In genomic region chr21:43306391-43306790, GRCh38 we compare ENCODE assay signal across 25 cellular contexts.
DNase-seq lines count a peak whose midpoint lies in the region; ATAC-seq and TF ChIP-seq lines count a peak whose summit lies in the region.
"Had no signal": no experiment of that assay in that cellular context is flagged by ENCODE, and none has a peak within 500 bp of the region (broad histone marks: within the 10 kb centered on the region; RNA-seq: fewer than 3 reads in every experiment).

No MANE protein-coding gene starts in this region.

- H3K4me3 ChIP-seq in heart left ventricle (no peak overlapping the region), stomach (no peak overlapping the region)
- H3K4me3 ChIP-seq: body of pancreas, esophagus squamous epithelium, GM23248, testis had no signal

- H3K36me3 Mint-ChIP-seq in chondrocyte (ENCODE audit: low read depth) = no peaks in the 10 kb centered on the region
- H3K36me3 Mint-ChIP-seq in osteocyte (ENCODE audit: unreplicated experiment) = no peaks in the 10 kb centered on the region
- H3K36me3 Mint-ChIP-seq: naive B cell had no signal

- WGBS in heart left ventricle, 4 donors = 93 to 96% (median 96%) methylated on average over 6 to 11 of the region's 11 CpGs
- whole genome bisulfite sequencing in stomach, 5 donors = 91 to 97% (median 95%) methylated on average over 10 to 11 of the region's 11 CpGs

- TF ChIP-seq EP300 in stomach (IDR thresholded peaks at IDR 0.05) = no peak

- peaks cover 52% of the 10 kb centered on the region for H3K4me1 Mint-ChIP-seq in chondrocyte (ENCODE audit: low read depth)
- H3K4me1 Mint-ChIP-seq in osteocyte (ENCODE audit: unreplicated experiment) = peaks cover 33% of the 10 kb centered on the region

- H3K27ac ChIP-seq in heart left ventricle (peak overlapping the region in 2 of 12 donors; percentile 36 to 56), stomach (peak overlapping the region in 4 of 5 donors; percentile 42 to 73 (median 59))
- H3K27ac ChIP-seq: body of pancreas, GM23248, neutrophil, testis had no signal

- H3K4me3 Mint-ChIP-seq in chondrocyte (ENCODE audit: unreplicated experiment) (no peak overlapping the region), osteocyte (ENCODE audit: unreplicated experiment) (no peak overlapping the region)

- ATAC-seq in heart left ventricle (no peak), Right ventricle myocardium superior (ENCODE audit: poor library complexity) (no peak), HG02798 (IDR thresholded peaks at IDR 0.05; ENCODE audit: poor library complexity, unreplicated experiment) (no peak), GM18505 (IDR thresholded peaks at IDR 0.05; ENCODE audit: unreplicated experiment) (no peak)

- H3K9me3 Mint-ChIP-seq in chondrocyte (ENCODE audit: low read depth) = no peaks in the 10 kb centered on the region
- peaks cover 4% of the 10 kb centered on the region for H3K9me3 Mint-ChIP-seq in osteocyte (ENCODE audit: unreplicated experiment)
- H3K9me3 Mint-ChIP-seq: IgD-negative memory B cell, naive B cell had no signal

- intact Hi-C loops in heart left ventricle (cut with DNase I) = no loop called here
- intact Hi-C loops in Right ventricle myocardium superior (cut with DNase I) = no loop called here
- intact Hi-C loops in stomach (cut with DNase I; ENCODE audit: low total_unique reads) = no loop called here

- H3K4me1 ChIP-seq in heart left ventricle (peaks cover 0 to 19% (median 1%) of the 10 kb centered on the region in 12 donors), stomach (peaks cover 0 to 23% (median 16%) of the 10 kb centered on the region in 4 donors)
- H3K4me1 ChIP-seq: testis had no signal

- H3K27me3 ChIP-seq in heart left ventricle (no peaks in the 10 kb centered on the region), stomach (peaks cover 0 to 9% (median 0%) of the 10 kb centered on the region in 3 donors)
- H3K27me3 ChIP-seq: body of pancreas, foreskin keratinocyte, neutrophil, testis had no signal

- TF ChIP-seq CTCF in heart left ventricle (IDR thresholded peaks at IDR 0.05) (no peak), chondrocyte (IDR thresholded peaks at IDR 0.05) (no peak), osteocyte (IDR thresholded peaks at IDR 0.05) (no peak), stomach (IDR thresholded peaks at IDR 0.05) (no peak)

- H3K36me3 ChIP-seq in heart left ventricle (no peaks in the 10 kb centered on the region), stomach (no peaks in the 10 kb centered on the region)
- H3K36me3 ChIP-seq: esophagus squamous epithelium, neutrophil had no signal

- H3K27ac Mint-ChIP-seq in chondrocyte (ENCODE audit: unreplicated experiment) (no peak overlapping the region), osteocyte (ENCODE audit: unreplicated experiment) (peak overlapping the region; percentile 27)
- H3K27ac Mint-ChIP-seq: progenitor cell of endocrine pancreas had no signal

- TF ChIP-seq POLR2A in heart left ventricle (IDR thresholded peaks at IDR 0.05) (no peak), stomach (IDR thresholded peaks at IDR 0.05) (no peak), GM18505 (IDR thresholded peaks at IDR 0.05; ENCODE audit: borderline replicate concordance, extremely low read depth, insufficient read depth, insufficient read length) (no peak)

- DNase-seq in heart left ventricle (peak in 3 of 5 donors; percentile 6 to 49 (median 16)), Right ventricle myocardium superior (no peak), chondrocyte (ENCODE audit: low spot score) (peak; percentile 62), osteocyte (ENCODE audit: extremely low spot score, unreplicated experiment) (no peak), stomach (no peak), middle frontal gyrus (ENCODE audit: extremely low spot score, low spot score) (no peak)
- DNase-seq: activated CD4-positive, alpha-beta T cell treated with anti-CD3 and anti-CD28 coated beads, Interleukin-2, amount 50 U/mL, for 4 hours; activated CD4-positive, CD25-positive, alpha-beta regulatory T cell; activated CD8-positive, alpha-beta memory T cell treated with anti-CD3 and anti-CD28 coated beads, Interleukin-2, amount 50 U/mL, for 4 hours; activated naive CD4-positive, alpha-beta T cell treated with Interleukin-2 at 50 U/mL for 16 hours; esophagus squamous epithelium; GF-D8; naive B cell; NCI-H1092; stimulated activated naive CD4-positive, alpha-beta T cell treated with Interleukin-2 at 50 U/mL for 16 hours; testis had no signal

- H3K27me3 Mint-ChIP-seq in chondrocyte (ENCODE audit: low read depth) = no peaks in the 10 kb centered on the region
- H3K27me3 Mint-ChIP-seq in osteocyte (ENCODE audit: unreplicated experiment) = no peaks in the 10 kb centered on the region

- H3K9me3 ChIP-seq in heart left ventricle (peaks cover 0 to 4% (median 0%) of the 10 kb centered on the region in 12 donors), stomach (no peaks in the 10 kb centered on the region)
- H3K9me3 ChIP-seq: body of pancreas, esophagus squamous epithelium, neutrophil, SK-N-SH, testis had no signal

Comparison
In these comparisons a context has a peak if more than half of its experiments do, and no peak if none do; other contexts are left out.
1. DNase-seq: peak in heart left ventricle (3 of 5) and chondrocyte (single experiment); none in Right ventricle myocardium superior (single experiment), osteocyte (single experiment), stomach (single experiment) and middle frontal gyrus (single experiment).